29 cellular contexts compared by ENCODE assay signal in genomic region chr13:38399540-38399939, GRCh38.
"Had no signal": no experiment of that assay in that cellular context is flagged by ENCODE, and none has a peak within 500 bp of the region (broad histone marks: within the 10 kb centered on the region; RNA-seq: fewer than 3 reads in every experiment).

No MANE protein-coding gene starts in this region.

- H3K9me3 Mint-ChIP-seq: activated CD4-positive, alpha-beta memory T cell treated with anti-CD3 and anti-CD28 coated beads for 36 hours; activated naive CD4-positive, alpha-beta T cell treated with anti-CD3 and anti-CD28 coated beads for 36 hours; activated naive CD8-positive, alpha-beta T cell treated with anti-CD3 and anti-CD28 coated beads for 36 hours; activated T-helper 1 cell treated with anti-CD3 and anti-CD28 coated beads, Interleukin-12 subunit alpha, Interleukin-12 subunit beta, Interleukin-2, Interleukin-4 antibody, amounts not matched to agents 30 ng/mL and 10 ng/mL and 1 ng/mL, durations not matched to agents 14 hours and 24 hours and 36 hours; T-helper 1 cell treated with Interleukin-12 subunit alpha and Interleukin-12 subunit beta and Interleukin-4 antibody, amounts not matched to agents 30 μg/mL and 1 μg/mL, for 36 hours had no signal

- DNase-seq: activated CD4-positive, alpha-beta memory T cell treated with anti-CD3 and anti-CD28 coated beads for 36 hours; activated CD4-positive, alpha-beta T cell treated with anti-CD3 and anti-CD28 coated beads for 4 hours; activated CD8-positive, alpha-beta memory T cell treated with anti-CD3 and anti-CD28 coated beads, Interleukin-2, amount 50 U/mL, for 4 hours; activated effector memory CD4-positive, alpha-beta T cell treated with anti-CD3 and anti-CD28 coated beads, Interleukin-2, amount 50 U/mL, for 16 hours; activated naive CD4-positive, alpha-beta T cell treated with anti-CD3 and anti-CD28 coated beads for 36 hours; activated naive CD8-positive, alpha-beta T cell treated with anti-CD3 and anti-CD28 coated beads for 36 hours; activated T-cell treated with anti-CD3 and anti-CD28 coated beads, Interleukin-2, amount 50 U/mL, for 1 hour; aorta; body of pancreas; colonic mucosa; effector memory CD4-positive, alpha-beta T cell; hippocampal formation; lower lobe of right lung; mesendoderm; ovary; psoas muscle; spleen; stimulated activated naive CD4-positive, alpha-beta T cell; T-helper 9 cell; tibial artery had no signal

- H3K36me3 ChIP-seq: adrenal gland, colonic mucosa, gastroesophageal sphincter, lower lobe of right lung, ovary, spleen, suprapubic skin, tibial artery had no signal

- FAIRE-seq: TTC549 had no signal

- H3K36me3 Mint-ChIP-seq: activated CD4-positive, alpha-beta memory T cell treated with anti-CD3 and anti-CD28 coated beads for 36 hours; activated naive CD8-positive, alpha-beta T cell treated with anti-CD3 and anti-CD28 coated beads for 36 hours; natural killer cell treated with Interleukin-12 subunit alpha and Interleukin-12 subunit beta and Interleukin-15 and Interleukin-18, amount 100 ng/mL, for 72 hours had no signal

- H3K9me3 ChIP-seq: adrenal gland, body of pancreas, colonic mucosa, gastroesophageal sphincter, lower lobe of right lung, mucosa of descending colon, ovary, psoas muscle, spleen, suprapubic skin, tibial artery had no signal

- H3K27ac ChIP-seq: body of pancreas, gastroesophageal sphincter, lower lobe of right lung, ovary, psoas muscle, suprapubic skin, tibial artery, VCaP had no signal

- H3K27ac Mint-ChIP-seq: activated CD4-positive, alpha-beta memory T cell treated with anti-CD3 and anti-CD28 coated beads for 36 hours; activated naive CD4-positive, alpha-beta T cell treated with anti-CD3 and anti-CD28 coated beads for 36 hours; activated naive CD8-positive, alpha-beta T cell treated with anti-CD3 and anti-CD28 coated beads for 36 hours; activated T-helper 1 cell treated with anti-CD3 and anti-CD28 coated beads, Interleukin-12 subunit alpha, Interleukin-12 subunit beta, Interleukin-2, Interleukin-4 antibody, amounts not matched to agents 30 ng/mL and 10 ng/mL and 1 ng/mL, durations not matched to agents 14 hours and 24 hours and 36 hours; natural killer cell treated with Interleukin-12 subunit alpha and Interleukin-12 subunit beta and Interleukin-15 and Interleukin-18, amount 100 ng/mL, for 72 hours; T-helper 1 cell treated with Interleukin-12 subunit alpha and Interleukin-12 subunit beta and Interleukin-4 antibody, amounts not matched to agents 30 μg/mL and 1 μg/mL, for 36 hours had no signal

- H3K27me3 Mint-ChIP-seq: natural killer cell treated with Interleukin-12 subunit alpha and Interleukin-12 subunit beta and Interleukin-15 and Interleukin-18, amount 100 ng/mL, for 72 hours had no signal

- H3K4me3 Mint-ChIP-seq: activated CD4-positive, alpha-beta memory T cell treated with anti-CD3 and anti-CD28 coated beads for 36 hours; activated naive CD4-positive, alpha-beta T cell treated with anti-CD3 and anti-CD28 coated beads for 36 hours; activated naive CD8-positive, alpha-beta T cell treated with anti-CD3 and anti-CD28 coated beads for 36 hours; activated T-helper 1 cell treated with anti-CD3 and anti-CD28 coated beads, Interleukin-12 subunit alpha, Interleukin-12 subunit beta, Interleukin-2, Interleukin-4 antibody, amounts not matched to agents 30 ng/mL and 10 ng/mL and 1 ng/mL, durations not matched to agents 14 hours and 24 hours and 36 hours; natural killer cell treated with Interleukin-12 subunit alpha and Interleukin-12 subunit beta and Interleukin-15 and Interleukin-18, amount 100 ng/mL, for 72 hours; T-helper 1 cell treated with Interleukin-12 subunit alpha and Interleukin-12 subunit beta and Interleukin-4 antibody, amounts not matched to agents 30 μg/mL and 1 μg/mL, for 36 hours had no signal

- H3K4me1 ChIP-seq: adrenal gland, body of pancreas, colonic mucosa, gastroesophageal sphincter, lower lobe of right lung, psoas muscle, spleen, suprapubic skin, tibial artery had no signal

- H3K27me3 ChIP-seq: adrenal gland, body of pancreas, colonic mucosa, gastroesophageal sphincter, ovary, spleen, suprapubic skin, tibial artery had no signal

- H3K4me3 ChIP-seq: adrenal gland, body of pancreas, colonic mucosa, gastroesophageal sphincter, lower lobe of right lung, mucosa of descending colon, ovary, psoas muscle, spleen, suprapubic skin, tibial artery had no signal
